ENCODE assay signal across 25 cellular contexts in genomic region chr20:35066194-35066593, GRCh38. TPM values are rescaled to one million over a fixed set of nuclear protein-coding genes. Genes with fewer than 3 reads are reported as not detected.
DNase-seq lines count a peak whose midpoint lies in the region; ATAC-seq, FAIRE-seq and TF ChIP-seq lines count a peak whose summit lies in the region.
"Had no signal": no experiment of that assay in that cellular context is flagged by ENCODE, and none has a peak within 500 bp of the region (broad histone marks: within the 10 kb centered on the region; RNA-seq: fewer than 3 reads in every experiment).

No MANE protein-coding gene starts in this region.

- peak overlapping the region; percentile 15 for H2BK120ac ChIP-seq in H9 (ENCODE audit: low read depth, low read length, poor library complexity, severe bottlenecking)

- H3K23me2 ChIP-seq in H9 (ENCODE audit: insufficient read length, low read depth, low read length, poor library complexity, severe bottlenecking) = no peaks in the 10 kb centered on the region

- no peak overlapping the region for H2BK20ac ChIP-seq in H9 (ENCODE audit: low read depth, low read length, poor library complexity, severe bottlenecking)

- H3K4me1 ChIP-seq in Caco-2 (no peaks in the 10 kb centered on the region), H9 (ENCODE audit: insufficient read depth, low read length) (peaks cover 3% of the 10 kb centered on the region; the same call in 1 of the 2 replicates)

- no CpG with 5 or more reads among the region's 6 CpGs for WGBS in H9 (ENCODE audit: extremely low coverage, insufficient read length, low lambda C conversion rate)

- no peak overlapping the region for H3K56ac ChIP-seq in H9 (ENCODE audit: insufficient read length, low read depth, low read length)

- H3K79me1 ChIP-seq in H9 (ENCODE audit: insufficient read depth, low read depth, low read length, poor library complexity, severe bottlenecking) = peaks cover 4% of the 10 kb centered on the region

- no peak overlapping the region for H4K8ac ChIP-seq in H9 (replicated peaks; ENCODE audit: insufficient read length, low read depth, low read length)

- no peak overlapping the region for H3T11ph ChIP-seq in H9 (ENCODE audit: low read length)

- no peak overlapping the region for H2BK12ac ChIP-seq in H9 (ENCODE audit: insufficient read length, low read depth, low read length)

- TSS peak; percentile 1 for BruUV-seq in Caco-2 (replicated peaks; lab: Mats Ljungman, UMichigan)

- no peaks in the 10 kb centered on the region for H3K27me3 ChIP-seq in Caco-2 (replicated peaks; ENCODE audit: control insufficient read depth, insufficient read depth, low read length)
- H3K27me3 ChIP-seq in H9 (ENCODE audit: insufficient read depth, low read length) = no peaks in the 10 kb centered on the region
- no peaks in the 10 kb centered on the region for H3K27me3 ChIP-seq in bronchial epithelial cell (ENCODE audit: control insufficient read depth, insufficient read depth, low read length)
- H3K27me3 ChIP-seq in MG63 = no peaks in the 10 kb centered on the region

- intact Hi-C loops in Caco-2 (cut with micrococcal nuclease; ENCODE audit: unreplicated experiment) = no loop called here

- H2BK5ac ChIP-seq in H9 (ENCODE audit: insufficient read length, low read length) = no peak overlapping the region

- H3K27me3 Mint-ChIP-seq in Caco-2 (ENCODE audit: insufficient read depth, unreplicated experiment) (no peaks in the 10 kb centered on the region), H9 (ENCODE audit: low read depth) (no peaks in the 10 kb centered on the region), nephron progenitor cell (ENCODE audit: low read depth, poor library complexity) (no peaks in the 10 kb centered on the region), glutamatergic neuron (ENCODE audit: unreplicated experiment) (no peaks in the 10 kb centered on the region)

- no peak overlapping the region for H4K91ac ChIP-seq in H9 (ENCODE audit: insufficient read length, low read depth, low read length)

- no peaks in the 10 kb centered on the region for H3K9me3 Mint-ChIP-seq in Caco-2 (ENCODE audit: unreplicated experiment)
- H3K9me3 Mint-ChIP-seq in H9 = no peaks in the 10 kb centered on the region
- H3K9me3 Mint-ChIP-seq in nephron progenitor cell = peaks cover 5% of the 10 kb centered on the region
- no peaks in the 10 kb centered on the region for H3K9me3 Mint-ChIP-seq in glutamatergic neuron (ENCODE audit: unreplicated experiment)
- H3K9me3 Mint-ChIP-seq: CD8-positive, alpha-beta T cell had no signal

- no peak overlapping the region for H3K14ac ChIP-seq in H9 (ENCODE audit: insufficient read depth, low read length)

- H3K4me3 Mint-ChIP-seq in Caco-2 (ENCODE audit: unreplicated experiment) (no peak overlapping the region), H9 (no peak overlapping the region), nephron progenitor cell (no peak overlapping the region), glutamatergic neuron (ENCODE audit: unreplicated experiment) (no peak overlapping the region)
- H3K4me3 Mint-ChIP-seq: CD8-positive, alpha-beta T cell had no signal

- no peak overlapping the region for H2AFZ ChIP-seq in H9 (ENCODE audit: low read length)

- no peak overlapping the region for H3K18ac ChIP-seq in H9 (ENCODE audit: insufficient read length, low read depth, low read length)

- H2BK15ac ChIP-seq in H9 (ENCODE audit: low read depth, low read length) = no peak overlapping the region

- H4K20me1 ChIP-seq in H9 (ENCODE audit: control insufficient read depth, insufficient read depth, insufficient read length) = no peaks in the 10 kb centered on the region

- H3K4me2 ChIP-seq in H9 (ENCODE audit: insufficient read depth, insufficient read length, low read length) = no peak overlapping the region

- no peak overlapping the region for H3K9ac ChIP-seq in H9 (ENCODE audit: extremely low read depth, insufficient read length, low read length)

- no peaks in the 10 kb centered on the region for H3K4me1 Mint-ChIP-seq in Caco-2 (ENCODE audit: low read depth, unreplicated experiment)
- peaks cover 17% of the 10 kb centered on the region in 2 experiments for H3K4me1 Mint-ChIP-seq in H9
- no peaks in the 10 kb centered on the region for H3K4me1 Mint-ChIP-seq in nephron progenitor cell
- H3K4me1 Mint-ChIP-seq in glutamatergic neuron (ENCODE audit: low read depth, unreplicated experiment) = peaks cover 5% of the 10 kb centered on the region

- H3K4me3 ChIP-seq in Caco-2 (ENCODE audit: low read depth, low read length) (no peak overlapping the region), bronchial epithelial cell (ENCODE audit: low read depth, low read length) (no peak overlapping the region), MG63 (no peak overlapping the region)
- H3K4me3 ChIP-seq: SK-N-MC had no signal

- H3K27ac Mint-ChIP-seq in Caco-2 (ENCODE audit: unreplicated experiment) = no peak overlapping the region
- H3K27ac Mint-ChIP-seq in H9 = peak overlapping the region in 1 of 3 experiments; percentile 2; a peak in 2 of 7 replicates
- H3K27ac Mint-ChIP-seq in nephron progenitor cell = peak overlapping the region; percentile 39
- no peak overlapping the region for H3K27ac Mint-ChIP-seq in glutamatergic neuron (ENCODE audit: unreplicated experiment)
- H3K27ac Mint-ChIP-seq: CD8-positive, alpha-beta T cell had no signal

- no peak for DNase-seq in Caco-2
- no peak for DNase-seq in H9
- peak; percentile 7 for DNase-seq in bronchial epithelial cell (ENCODE audit: low read depth)
- no peak for DNase-seq in nephron progenitor cell
- no peak for DNase-seq in glutamatergic neuron
- DNase-seq in MG63 = no peak
- DNase-seq: C1 segment of cervical spinal cord; CD8-positive, alpha-beta T cell; DMS 273 treated with DMSO at 0.1 percent for 48 hours; DMS79; EL; GF-D8; H7; KBM-7; MM.1S; NCI-H2029; NCI-H446; NCI-H524 treated with DMSO at 0.1 percent for 48 hours; NCI-H774; SIG-M5 had no signal

- no peak for TF ChIP-seq CTCF in Caco-2 (IDR thresholded peaks at IDR 0.05; ENCODE audit: insufficient read depth in 1 of 2, low read depth in 1 of 2, low read length in 1 of 2, severe bottlenecking in 1 of 2, unreplicated experiment in 1 of 2)
- no peak for TF ChIP-seq CTCF in H9 (conservative IDR thresholded peaks at IDR 0.05)
- TF ChIP-seq CTCF in bronchial epithelial cell (IDR thresholded peaks at IDR 0.05; ENCODE audit: insufficient read depth, low read length, severe bottlenecking) = no peak
- TF ChIP-seq CTCF in nephron progenitor cell (IDR thresholded peaks at IDR 0.05) = no peak
- TF ChIP-seq CTCF in glutamatergic neuron (IDR thresholded peaks at IDR 0.05; ENCODE audit: partially characterized antibody, unreplicated experiment) = no peak

- H3K9me3 ChIP-seq in Caco-2 (no peaks in the 10 kb centered on the region), H9 (ENCODE audit: control insufficient read depth, low read depth, low read length) (no peaks in the 10 kb centered on the region), MG63 (no peaks in the 10 kb centered on the region)

- ATAC-seq in GM19351 (IDR thresholded peaks at IDR 0.05; ENCODE audit: unreplicated experiment) = no peak
- ATAC-seq: CD8-positive, alpha-beta T cell had no signal

- H3K23ac ChIP-seq in H9 (ENCODE audit: insufficient read length, low read depth, low read length) = no peak overlapping the region

- no peak overlapping the region for H2AK5ac ChIP-seq in H9 (ENCODE audit: insufficient read length, low read length)

- H3K4ac ChIP-seq in H9 (ENCODE audit: low read depth, low read length) = no peak overlapping the region

- no peak overlapping the region for H4K5ac ChIP-seq in H9 (ENCODE audit: insufficient read length, low read depth, low read length)

- POLR2A ChIA-PET in Caco-2 (lab: Charles Lee) = no interaction called here

- no peak overlapping the region for H3K27ac ChIP-seq in H9 (ENCODE audit: insufficient read length, low read depth, low read length)
- H3K27ac ChIP-seq: SK-N-MC had no signal

- FAIRE-seq in bronchial epithelial cell (lab: Jason Lieb, UNC) = no peak
- FAIRE-seq: GM12892, GM19239, RCC 7860 had no signal

- CTCF ChIA-PET in Caco-2 (lab: Charles Lee) = interaction anchor here (0.9 kb wide), 1 partner anchor 15 kb away, joined by 3 read pairs; no protein-coding TSS in a partner anchor

- H3K36me3 Mint-ChIP-seq in Caco-2 (ENCODE audit: insufficient read depth, unreplicated experiment) = peaks cover 60% of the 10 kb centered on the region
- peaks cover 5 to 32% (median 26%) of the 10 kb centered on the region in 3 experiments; a peak in 6 of 7 replicates for H3K36me3 Mint-ChIP-seq in H9 (ENCODE audit: insufficient read depth in 1 of 3, low read depth in 3 of 3)
- peaks cover 63% of the 10 kb centered on the region for H3K36me3 Mint-ChIP-seq in nephron progenitor cell (ENCODE audit: low read depth)
- H3K36me3 Mint-ChIP-seq in glutamatergic neuron (ENCODE audit: unreplicated experiment) = no peaks in the 10 kb centered on the region

- 0 out of 2 replicates have a peak, but pooled peaks cover 4% of the 10 kb centered on the region for H3K36me3 ChIP-seq in Caco-2 (ENCODE audit: control insufficient read depth, insufficient read depth, low read length)
- H3K36me3 ChIP-seq in bronchial epithelial cell (ENCODE audit: control insufficient read depth, insufficient read depth, low read length) = no peaks in the 10 kb centered on the region
- H3K36me3 ChIP-seq in MG63 = peaks cover 63% of the 10 kb centered on the region

- H3K79me2 ChIP-seq in H9 (ENCODE audit: insufficient read depth, low read length) = no peaks in the 10 kb centered on the region; the same call in 1 of the 2 replicates

RNA-seq across cellular contexts. Expression of gene TRPC4AP, which starts 26.4 kb away (rescaled TPM):
- total RNA-seq in Caco-2 (2022) (144 and 146 TPM in 2 replicates), H9 (2021) (93.9 and 94.2 TPM in 2 replicates), bronchial epithelial cell (30.3 and 33.5 TPM in 2 replicates), glutamatergic neuron (ENCODE audit: unreplicated experiment) (67.5 TPM)
- total RNA-seq in MG63 (2014; rRNA removed; shearing (Covaris generic); ENCODE audit: low replicate concordance) = 65.8 and 97.7 TPM in 2 replicates
